24 cellular contexts compared by ENCODE assay signal in the genomic region with DNA sequence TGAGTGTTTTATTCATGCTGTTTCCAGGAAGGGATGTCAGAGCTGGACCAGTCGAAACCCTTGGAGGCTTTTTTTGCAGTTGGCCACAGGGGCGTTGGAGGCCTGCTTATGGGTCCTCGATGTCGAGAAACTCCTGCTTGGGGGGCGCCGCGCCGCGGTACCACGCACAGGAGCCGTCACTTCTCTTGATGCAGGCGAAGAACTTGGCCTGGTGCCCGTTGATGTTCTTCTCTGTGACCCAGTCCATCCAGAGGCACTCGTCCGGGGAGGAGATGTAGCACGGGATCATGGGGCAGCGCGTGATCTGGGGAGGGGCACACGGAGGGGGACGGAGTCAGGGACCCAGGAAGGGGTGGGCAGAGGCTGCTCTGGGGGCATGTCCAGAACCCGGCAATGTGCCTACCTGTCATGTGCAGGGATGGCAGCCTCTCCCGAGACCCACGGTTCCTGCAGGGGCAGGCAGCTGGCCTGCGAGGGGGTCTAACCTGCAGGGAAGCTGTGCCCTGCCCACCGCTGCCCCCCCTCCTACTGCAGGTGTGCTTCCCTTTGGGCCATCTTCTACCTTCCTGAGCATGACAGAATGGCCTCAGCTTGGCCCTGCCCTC. TPM values are rescaled to one million over a fixed set of nuclear protein-coding genes. Genes with fewer than 3 reads are reported as not detected.
"Had no signal": no experiment of that assay in that cellular context is flagged by ENCODE, and none has a peak within 500 bp of the region (broad histone marks: within the 10 kb centered on the region; RNA-seq: fewer than 3 reads in every experiment).

No MANE protein-coding gene starts in this region.

- H3K4me3 Mint-ChIP-seq: effector memory CD8-positive, alpha-beta T cell; naive thymus-derived CD8-positive, alpha-beta T cell; stimulated activated naive B cell treated with anti-CD40 and anti-IgM and Interleukin-4, amounts not matched to agents 10 μg/mL and 1 μg/mL and 100 μg/mL, for 72 hours; stimulated activated naive CD8-positive, alpha-beta T cell treated with anti-CD3 and anti-CD28 coated beads, Interleukin-15, Interleukin-2, amounts not matched to agents 100 ng/mL and 50 ng/mL, for 24 hours had no signal

- H3K27ac ChIP-seq: esophagus squamous epithelium, heart right ventricle, left lung, prostate gland, spleen, suprapubic skin, transverse colon, upper lobe of right lung, uterus had no signal

- DNase-seq: cortex of kidney; effector memory CD8-positive, alpha-beta T cell; erythroblast; esophagus squamous epithelium; foreskin melanocyte; glutamatergic neuron; heart right ventricle; hippocampal formation; left cardiac atrium; mesendoderm; midbrain; naive thymus-derived CD8-positive, alpha-beta T cell; stimulated activated CD4-positive, alpha-beta T cell treated with anti-CD3 and anti-CD28 coated beads, Interleukin-4, amount 100 ng/mL, for 4 hours; stimulated activated naive B cell treated with anti-CD40 and anti-IgM and Interleukin-4, amounts not matched to agents 10 μg/mL and 1 μg/mL and 100 μg/mL, for 72 hours; transverse colon; upper lobe of right lung; uterus had no signal

- H3K27me3 ChIP-seq: esophagus squamous epithelium, heart right ventricle, left lung, spleen, suprapubic skin, transverse colon, upper lobe of right lung, uterus had no signal

- H3K9me3 Mint-ChIP-seq: effector memory CD8-positive, alpha-beta T cell; naive thymus-derived CD8-positive, alpha-beta T cell; stimulated activated naive B cell treated with anti-CD40 and anti-IgM and Interleukin-4, amounts not matched to agents 10 μg/mL and 1 μg/mL and 100 μg/mL, for 72 hours; stimulated activated naive CD8-positive, alpha-beta T cell treated with anti-CD3 and anti-CD28 coated beads, Interleukin-15, Interleukin-2, amounts not matched to agents 100 ng/mL and 50 ng/mL, for 24 hours had no signal

- H3K27me3 Mint-ChIP-seq: naive thymus-derived CD8-positive, alpha-beta T cell; stimulated activated naive B cell treated with anti-CD40 and anti-IgM and Interleukin-4, amounts not matched to agents 10 μg/mL and 1 μg/mL and 100 μg/mL, for 72 hours; stimulated activated naive CD8-positive, alpha-beta T cell treated with anti-CD3 and anti-CD28 coated beads, Interleukin-15, Interleukin-2, amounts not matched to agents 100 ng/mL and 50 ng/mL, for 24 hours had no signal

- H3K36me3 Mint-ChIP-seq: stimulated activated naive B cell treated with anti-CD40 and anti-IgM and Interleukin-4, amounts not matched to agents 10 μg/mL and 1 μg/mL and 100 μg/mL, for 72 hours had no signal

- ATAC-seq: effector memory CD8-positive, alpha-beta T cell; left lung; naive thymus-derived CD8-positive, alpha-beta T cell; stimulated activated naive B cell treated with anti-CD40 and anti-IgM and Interleukin-4, amounts not matched to agents 10 μg/mL and 1 μg/mL and 100 μg/mL, for 72 hours; upper lobe of right lung had no signal

- H3K4me1 Mint-ChIP-seq: naive thymus-derived CD8-positive, alpha-beta T cell; stimulated activated naive B cell treated with anti-CD40 and anti-IgM and Interleukin-4, amounts not matched to agents 10 μg/mL and 1 μg/mL and 100 μg/mL, for 72 hours had no signal

- H3K4me1 ChIP-seq: esophagus squamous epithelium, heart right ventricle, left lung, prostate gland, suprapubic skin, upper lobe of right lung, uterus had no signal

- H3K9me3 ChIP-seq: esophagus squamous epithelium, heart right ventricle, left lung, prostate gland, spleen, suprapubic skin, transverse colon, upper lobe of right lung, uterus had no signal

- H3K4me3 ChIP-seq: esophagus squamous epithelium, heart right ventricle, left lung, prostate gland, skin epidermis, spleen, suprapubic skin, transverse colon, upper lobe of right lung, uterus had no signal

- H3K27ac Mint-ChIP-seq: effector memory CD8-positive, alpha-beta T cell; naive thymus-derived CD8-positive, alpha-beta T cell; stimulated activated naive B cell treated with anti-CD40 and anti-IgM and Interleukin-4, amounts not matched to agents 10 μg/mL and 1 μg/mL and 100 μg/mL, for 72 hours; stimulated activated naive CD8-positive, alpha-beta T cell treated with anti-CD3 and anti-CD28 coated beads, Interleukin-15, Interleukin-2, amounts not matched to agents 100 ng/mL and 50 ng/mL, for 24 hours had no signal

- H3K36me3 ChIP-seq: transverse colon, uterus had no signal

RNA-seq across cellular contexts. Expression of a gene that starts 47.3 kb away (rescaled TPM):
- polyA plus RNA-seq: naive thymus-derived CD8-positive, alpha-beta T cell; neural cell had no signal
